In genomic region chr10:11742779-11743298, GRCh38 we compare ENCODE assay signal across 10 cellular contexts. TPM values are rescaled to one million over a fixed set of nuclear protein-coding genes. Genes with fewer than 3 reads are reported as not detected.
A peak's percentile ranks its signal among the peaks of the same experiment; 100 is the strongest.
DNase-seq lines count a peak whose midpoint lies in the region; ATAC-seq, FAIRE-seq and TF ChIP-seq lines count a peak whose summit lies in the region.
"Had no signal": no experiment of that assay in that cellular context is flagged by ENCODE, and none has a peak within 500 bp of the region (broad histone marks: within the 10 kb centered on the region; RNA-seq: fewer than 3 reads in every experiment).

No MANE protein-coding gene starts in this region.

- H3K4me1 ChIP-seq in K562 (replicated peaks in 1 of 2; ENCODE audit: control insufficient read depth in 2 of 2, insufficient read depth in 2 of 2, low read length in 2 of 2) (peaks cover 7 to 17% of the 10 kb centered on the region in 2 experiments; a peak in 4 of 5 replicates), left lung (peaks cover 10 to 28% of the 10 kb centered on the region in 2 donors), transverse colon (peaks cover 0 to 11% (median 5%) of the 10 kb centered on the region in 4 donors)

- H3K4me3 ChIP-seq in K562 (peak overlapping the region; percentile 69), left lung (peak overlapping the region; percentile 60 to 80), transverse colon (peak overlapping the region; percentile 35 to 60 (median 50))

- peaks cover 3% of the 10 kb centered on the region for H3K9me1 ChIP-seq in K562 (ENCODE audit: control insufficient read depth, insufficient read depth, low read length)

- in situ Hi-C loops in K562 (cut with MboI), result no loop called here
- in situ Hi-C loops in transverse colon (cut with MboI; ENCODE audit: low pct_ligation_motif_present in 1 of 4, low pct_unique_long_range_greater_than_20kb in 1 of 4, low sequenced_read_pairs in 3 of 4), result no loop called here

- intact Hi-C loops in K562 (cut with micrococcal nuclease), result no loop called here
- intact Hi-C loops in left lung (cut with DNase I), result no loop called here
- intact Hi-C loops in transverse colon (cut with DNase I; ENCODE audit: low total_unique reads), result no loop called here

- no TSS peak for BruUV-seq in K562 (replicated peaks; lab: Mats Ljungman, UMichigan)

- no peak for FAIRE-seq in K562 (lab: Jason Lieb, UNC)
- FAIRE-seq: endometrium had no signal

- H3K27me3 ChIP-seq in K562 (ENCODE audit: control insufficient read depth in 2 of 2, insufficient read depth in 2 of 2, low read length in 2 of 2) (no peaks in the 10 kb centered on the region), left lung (peaks cover 0 to 16% of the 10 kb centered on the region in 2 donors), transverse colon (no peaks in the 10 kb centered on the region)

- TF ChIP-seq EP300 in K562 (IDR thresholded peaks at IDR 0.05; ENCODE audit: low read length), result no peak
- no peak for TF ChIP-seq EP300 in transverse colon (IDR thresholded peaks at IDR 0.05; ENCODE audit: low read depth)

- H3K36me3 ChIP-seq in K562 (ENCODE audit: control insufficient read depth, insufficient read depth, low read length) (peaks cover 5% of the 10 kb centered on the region; the same call in 1 of the 3 replicates), left lung (no peaks in the 10 kb centered on the region), transverse colon (no peaks in the 10 kb centered on the region)

- no peaks in the 10 kb centered on the region for H3K9me3 ChIP-seq in K562 (replicated peaks; ENCODE audit: control insufficient read depth, insufficient read depth, low read depth, low read length)
- no peaks in the 10 kb centered on the region for H3K9me3 ChIP-seq in left lung
- H3K9me3 ChIP-seq in transverse colon, result no peaks in the 10 kb centered on the region

- DNase-seq in NCI-H446 treated with DMSO at 0.1 percent for 48 hours (lab: John Stamatoyannopoulos, UW), result peak; percentile 4
- no peak for DNase-seq in NCI-H446 (lab: John Stamatoyannopoulos, UW)
- no peak for DNase-seq in K562 (ENCODE audit: extremely low read depth in 1 of 4, low spot score in 3 of 4)
- DNase-seq in left lung, result no peak
- DNase-seq in transverse colon, result no peak
- DNase-seq in MV-4-11 (lab: John Stamatoyannopoulos, UW), result no peak
- DNase-seq in dermis blood vessel endothelial cell, result no peak
- no peak for DNase-seq in CD1c-positive myeloid dendritic cell (ENCODE audit: extremely low spot score)

- no peak for TF ChIP-seq POLR2A in K562 (conservative IDR thresholded peaks at IDR 0.05)
- no peak for TF ChIP-seq POLR2A in transverse colon (IDR thresholded peaks at IDR 0.05)

- 35% methylated on average over 25 of the region's 31 CpGs for WGBS in K562 (ENCODE audit: insufficient coverage, low coverage, missing lambda C conversion rate)
- WGBS in transverse colon (ENCODE audit: low coverage in 1 of 2), 2 donors, result 75% methylated on average over 30 of the region's 31 CpGs; no CpG with 5 or more reads in 1 of the 2 donors

- peak overlapping the region; percentile 80 for H3K4me2 ChIP-seq in K562 (ENCODE audit: insufficient read depth, low read length)
- H3K4me2 ChIP-seq: KMS-11 had no signal

- H3K27ac ChIP-seq in K562 (ENCODE audit: extremely low read depth, low read depth, low read length) (peak overlapping the region; percentile 87), left lung (peak overlapping the region; percentile 69 to 72), transverse colon (peak overlapping the region; percentile 48 to 61 (median 48))
- H3K27ac ChIP-seq: KMS-11 had no signal

- CTCF ChIA-PET in K562 (lab: Yijun Ruan, JAX; ENCODE audit: low intra/inter-chr PET ratio), result interaction anchor here (1.0 kb wide), 1 partner anchor 228 kb away, joined by 3 read pairs; no protein-coding TSS in a partner anchor

- POLR2A ChIA-PET in K562 (lab: Yijun Ruan, JAX), result interaction anchor here (0.9 to 1.0 kb wide), 2 partner anchors 14 to 247 kb away, joined by 3 to 4 read pairs; no protein-coding TSS in a partner anchor

- peaks cover 10% of the 10 kb centered on the region; the same call in 2 of the 3 replicates for H3K79me2 ChIP-seq in K562 (ENCODE audit: control insufficient read depth, insufficient read depth, low read length)

- no peaks in the 10 kb centered on the region for H4K20me1 ChIP-seq in K562 (replicated peaks; ENCODE audit: control insufficient read depth, insufficient read depth, low read length)

- H2AFZ ChIP-seq in K562 (ENCODE audit: low read depth, low read length), result peak overlapping the region; percentile 94

- TF ChIP-seq CTCF in K562 (IDR thresholded peaks at IDR 0.05 in 2 of 3, conservative IDR thresholded peaks at IDR 0.05 in 1 of 3; ENCODE audit: insufficient read depth in 2 of 3, low read depth in 1 of 3, low read length in 3 of 3) (no peak), left lung (IDR thresholded peaks at IDR 0.05) (no peak), transverse colon (IDR thresholded peaks at IDR 0.05) (no peak)

- H3K9ac ChIP-seq in K562 (ENCODE audit: insufficient read depth in 1 of 2, low read depth in 2 of 2, low read length in 2 of 2), result peak overlapping the region; percentile 82 to 97; a peak in 3 of 4 replicates
- H3K9ac ChIP-seq: KMS-11 had no signal

- no peak for TF ChIP-seq RAD21 in K562 (CRISPR knock-in tag; conservative IDR thresholded peaks at IDR 0.05 in 1 of 2, IDR thresholded peaks at IDR 0.05 in 1 of 2)

- ATAC-seq in K562 (peak; percentile 58), left lung (peak; percentile 60)

TF ChIP-seq in K562, 482 proteins besides CTCF, POLR2A, EP300 and RAD21 (continues in another document):
- TF ChIP-seq NR2C2 (CRISPR knock-in tag; IDR thresholded peaks at IDR 0.05) (no peak), NR2C2 (tag; IDR thresholded peaks at IDR 0.05) (peak; percentile 32; the same call in 1 of the 2 replicates), TCF7L2 (IDR thresholded peaks at IDR 0.05; ENCODE audit: low read depth, low read length) (no peak), GABPB1 (CRISPR knock-in tag; IDR thresholded peaks at IDR 0.05) (peak; percentile 15; the same call in 1 of the 2 replicates), TGIF2 (CRISPR knock-in tag; IDR thresholded peaks at IDR 0.05) (0 out of 2 replicates have a peak, but pooled peaks have one; percentile 60), TFAP4 (CRISPR knock-in tag; IDR thresholded peaks at IDR 0.05; ENCODE audit: borderline replicate concordance) (peak; percentile 38; the same call in 1 of the 2 replicates), RBM25 (IDR thresholded peaks at IDR 0.05; ENCODE audit: low read depth, low read length, severe bottlenecking) (no peak)
- TF ChIP-seq, protein P1, sequence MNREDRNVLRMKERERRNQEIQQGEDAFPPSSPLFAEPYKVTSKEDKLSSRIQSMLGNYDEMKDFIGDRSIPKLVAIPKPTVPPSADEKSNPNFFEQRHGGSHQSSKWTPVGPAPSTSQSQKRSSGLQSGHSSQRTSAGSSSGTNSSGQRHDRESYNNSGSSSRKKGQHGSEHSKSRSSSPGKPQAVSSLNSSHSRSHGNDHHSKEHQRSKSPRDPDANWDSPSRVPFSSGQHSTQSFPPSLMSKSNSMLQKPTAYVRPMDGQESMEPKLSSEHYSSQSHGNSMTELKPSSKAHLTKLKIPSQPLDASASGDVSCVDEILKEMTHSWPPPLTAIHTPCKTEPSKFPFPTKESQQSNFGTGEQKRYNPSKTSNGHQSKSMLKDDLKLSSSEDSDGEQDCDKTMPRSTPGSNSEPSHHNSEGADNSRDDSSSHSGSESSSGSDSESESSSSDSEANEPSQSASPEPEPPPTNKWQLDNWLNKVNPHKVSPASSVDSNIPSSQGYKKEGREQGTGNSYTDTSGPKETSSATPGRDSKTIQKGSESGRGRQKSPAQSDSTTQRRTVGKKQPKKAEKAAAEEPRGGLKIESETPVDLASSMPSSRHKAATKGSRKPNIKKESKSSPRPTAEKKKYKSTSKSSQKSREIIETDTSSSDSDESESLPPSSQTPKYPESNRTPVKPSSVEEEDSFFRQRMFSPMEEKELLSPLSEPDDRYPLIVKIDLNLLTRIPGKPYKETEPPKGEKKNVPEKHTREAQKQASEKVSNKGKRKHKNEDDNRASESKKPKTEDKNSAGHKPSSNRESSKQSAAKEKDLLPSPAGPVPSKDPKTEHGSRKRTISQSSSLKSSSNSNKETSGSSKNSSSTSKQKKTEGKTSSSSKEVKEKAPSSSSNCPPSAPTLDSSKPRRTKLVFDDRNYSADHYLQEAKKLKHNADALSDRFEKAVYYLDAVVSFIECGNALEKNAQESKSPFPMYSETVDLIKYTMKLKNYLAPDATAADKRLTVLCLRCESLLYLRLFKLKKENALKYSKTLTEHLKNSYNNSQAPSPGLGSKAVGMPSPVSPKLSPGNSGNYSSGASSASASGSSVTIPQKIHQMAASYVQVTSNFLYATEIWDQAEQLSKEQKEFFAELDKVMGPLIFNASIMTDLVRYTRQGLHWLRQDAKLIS (CRISPR knock-in tag; IDR thresholded peaks at IDR 0.05), result 0 out of 2 replicates have a peak, but pooled peaks have one; percentile 64

RNA-seq across cellular contexts. Expression of gene ECHDC3, which starts 0.7 kb away (rescaled TPM):
- total RNA-seq in K562 (2011; cell fraction: chromatin; rRNA removed; ENCODE audit: low replicate concordance), result 4.0 and 10.2 TPM in 2 replicates
- total RNA-seq in K562 (2011; cell fraction: nucleolus; rRNA removed), result 9.7 and 10.3 TPM in 2 replicates
- 5.5 and 5.7 TPM in 2 replicates for total RNA-seq in K562 (2011; cell fraction: nucleoplasm; rRNA removed)
- total RNA-seq in K562 (2014; rRNA removed) (19.4 and 25.7 TPM in 2 replicates), K562 (2014; rRNA removed; fragmentation: Illumina TruSeq; extraction: Trizol) (8.9 and 9.0 TPM in 2 replicates), K562 (2015; rRNA removed; fragmentation: Illumina TruSeq; extraction: Trizol) (12.6 and 14.0 TPM in 2 replicates), K562 (2021) (17.3 and 17.9 TPM in 2 replicates), left lung (10 to 100 TPM; 24.9 to 32.6 TPM), transverse colon (1 to 10 TPM in 3 of 4 donors, under 1 TPM in 1; 0.75 to 5.7 (median 4.0) TPM), dermis blood vessel endothelial cell (17.4 and 26.0 TPM in 2 replicates)
- polyA plus RNA-seq in K562 (2011; rRNA removed) (16.1 and 21.9 TPM in 2 replicates), K562 (2014; fragmentation: Illumina TruSeq; extraction: Trizol) (15.7 and 17.1 TPM in 2 replicates), K562 (2014; fragmentation: Nextera tagmentation; extraction: Ambion mirVana) (under 1 TPM; 0.53 to 0.67 TPM), K562 (2014; rRNA removed) (10.0 and 17.7 TPM in 2 replicates)
- polyA plus RNA-seq in K562 (2011; cell fraction: cytosol; rRNA removed), result 17.5 and 35.2 TPM in 2 replicates
- polyA plus RNA-seq in K562 (2011; cell fraction: nucleus; rRNA removed), result 14.3 and 27.7 TPM in 2 replicates
- polyA plus RNA-seq in K562 (2012), result 8.6 and 12.1 TPM in 2 replicates
- 8.7 and 16.4 TPM in 2 replicates for polyA minus RNA-seq in K562 (2011; rRNA and poly(A)+ RNA removed)
- polyA minus RNA-seq in K562 (2011; cell fraction: cytosol; rRNA and poly(A)+ RNA removed), result 7.0 and 9.4 TPM in 2 replicates
- 7.4 and 10.4 TPM in 2 replicates for polyA minus RNA-seq in K562 (2011; cell fraction: nucleus; rRNA and poly(A)+ RNA removed)
